ENCODE assay signal across 10 cellular contexts in the genomic region with DNA sequence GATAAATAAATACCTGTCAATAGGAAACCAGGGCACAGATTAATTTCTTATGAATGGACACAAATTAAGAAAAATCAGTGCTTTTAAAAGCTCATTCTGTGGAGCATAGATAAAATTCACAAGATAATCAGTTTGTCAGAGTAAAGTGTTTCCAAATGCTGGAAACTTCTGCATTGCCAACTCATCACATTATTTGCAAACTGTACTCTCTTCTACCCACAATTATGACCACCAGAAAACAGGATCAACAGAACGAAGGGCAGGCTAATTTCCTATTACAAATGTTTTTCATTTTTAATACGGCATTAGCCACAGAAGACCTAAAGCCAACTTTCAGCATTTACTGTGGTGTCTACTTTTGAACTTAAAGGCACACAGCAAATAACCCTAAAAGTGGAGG. TPM values are rescaled to one million over a fixed set of nuclear protein-coding genes. Genes with fewer than 3 reads are reported as not detected.
DNase-seq lines count a peak whose midpoint lies in the region; ATAC-seq and TF ChIP-seq lines count a peak whose summit lies in the region.
"Had no signal": no experiment of that assay in that cellular context is flagged by ENCODE, and none has a peak within 500 bp of the region (broad histone marks: within the 10 kb centered on the region; RNA-seq: fewer than 3 reads in every experiment).

No MANE protein-coding gene starts in this region.

- peaks cover 23% of the 10 kb centered on the region for H3K36me3 Mint-ChIP-seq in nephron (ENCODE audit: low read depth)
- H3K36me3 Mint-ChIP-seq in natural killer cell = no peaks in the 10 kb centered on the region

- H3K27me3 Mint-ChIP-seq in nephron (ENCODE audit: low read depth) = no peaks in the 10 kb centered on the region
- peaks cover 21 to 37% of the 10 kb centered on the region in 2 donors for H3K27me3 Mint-ChIP-seq in natural killer cell (ENCODE audit: low read depth in 2 of 2)

- DNase-seq in NB4 (ENCODE audit: low read depth) (peak; percentile 15), dorsolateral prefrontal cortex (no peak), natural killer cell (no peak), germinal center (ENCODE audit: low spot score) (no peak)
- no peak for DNase-seq in activated CD4-positive, alpha-beta T cell treated with anti-CD3 and anti-CD28 coated beads, Interleukin-2, amount 50 U/mL, for 4 hours
- DNase-seq: activated CD4-positive, alpha-beta T cell treated with anti-CD3 and anti-CD28 coated beads, Interleukin-2, amount 50 U/mL, for 48 hours; NCI-H524 treated with DMSO at 0.1 percent for 48 hours had no signal

- peak overlapping the region; percentile 76 to 92 (median 84) for H3K4me3 Mint-ChIP-seq in nephron
- no peak overlapping the region for H3K4me3 Mint-ChIP-seq in natural killer cell

- H3K27me3 ChIP-seq in ACC112 (ENCODE audit: insufficient read depth, low read length) = no peaks in the 10 kb centered on the region
- H3K27me3 ChIP-seq in dorsolateral prefrontal cortex = no peaks in the 10 kb centered on the region

- ATAC-seq in natural killer cell = no peak
- ATAC-seq in HG02571 (IDR thresholded peaks at IDR 0.05; ENCODE audit: unreplicated experiment) = no peak

- H3K27ac ChIP-seq in ACC112 (ENCODE audit: low read depth, low read length) (peak overlapping the region; percentile 92), dorsolateral prefrontal cortex (peak overlapping the region in 23 of 59 donors; percentile 6 to 85 (median 67))

- TF ChIP-seq CTCF in NB4 (IDR thresholded peaks at IDR 0.05; ENCODE audit: low read depth, low read length) (no peak), dorsolateral prefrontal cortex (IDR thresholded peaks at IDR 0.05 in 54 of 56, conservative IDR thresholded peaks at IDR 0.05 in 2 of 56; ENCODE audit: low read depth in 1 of 56, partially characterized antibody in 56 of 56) (no peak), nephron (IDR thresholded peaks at IDR 0.05; ENCODE audit: unreplicated experiment in 3 of 3) (no peak), natural killer cell (IDR thresholded peaks at IDR 0.05) (no peak)

- peaks cover 48% of the 10 kb centered on the region; the same call in 1 of the 2 replicates for H3K36me3 ChIP-seq in ACC112 (ENCODE audit: insufficient read depth, low read length)

- peaks cover 99% of the 10 kb centered on the region for H3K79me2 ChIP-seq in ACC112 (ENCODE audit: control insufficient read depth, insufficient read depth, low read length, unreplicated experiment)

- intact Hi-C loops in dorsolateral prefrontal cortex (cut with DNase I) (loop anchor here in 1 of 2 donors (5.0 to 10.0 kb wide), 2 partner anchors 579 to 761 kb away; no protein-coding TSS in a partner anchor), natural killer cell (cut with micrococcal nuclease) (no loop called here)

- H3K4me3 ChIP-seq in ACC112 (ENCODE audit: low read depth, low read length) (peak overlapping the region; percentile 95), NB4 (ENCODE audit: low read depth, low read length) (peak overlapping the region; percentile 50), dorsolateral prefrontal cortex (peak overlapping the region in 55 of 59 donors; percentile 1 to 89 (median 76))

- TF ChIP-seq POLR2A in NB4 (IDR thresholded peaks at IDR 0.05; ENCODE audit: extremely low read depth, insufficient read length) = no peak

- H3K4me1 ChIP-seq in ACC112 (ENCODE audit: control insufficient read depth, insufficient read depth, low read length, unreplicated experiment) = peaks cover 49% of the 10 kb centered on the region

- H3K4me1 Mint-ChIP-seq in nephron = peaks cover 68% of the 10 kb centered on the region
- H3K4me1 Mint-ChIP-seq in natural killer cell = peaks cover 9 to 14% of the 10 kb centered on the region in 2 donors

- H3K9me3 Mint-ChIP-seq in nephron (no peaks in the 10 kb centered on the region), natural killer cell (no peaks in the 10 kb centered on the region)

- H2AFZ ChIP-seq in ACC112 (ENCODE audit: low read length, unreplicated experiment) = no peak overlapping the region

- H3K27ac Mint-ChIP-seq in nephron = peak overlapping the region; percentile 87 to 92 (median 90)
- no peak overlapping the region for H3K27ac Mint-ChIP-seq in natural killer cell

RNA-seq across cellular contexts. Expression of a gene that starts 6.0 kb away (rescaled TPM):
- total RNA-seq in dorsolateral prefrontal cortex (10 to 100 TPM in 110 of 120 experiments, 1 to 10 TPM in 10; 6.8 to 23.0 (median 14.4) TPM), natural killer cell (under 1 TPM; 0.09 to 0.55 (median 0.36) TPM)

RNA-seq across cellular contexts. Expression of a gene that starts 42.2 kb away (rescaled TPM):
- total RNA-seq in dorsolateral prefrontal cortex (10 to 100 TPM; 36.7 to 99.9 (median 61.0) TPM), natural killer cell (10 to 100 TPM; 33.7 to 49.7 (median 47.7) TPM)

Comparison
In these comparisons a context has a peak if more than half of its experiments do, and no peak if none do; other contexts are left out.
1. H3K27ac Mint-ChIP-seq: peak in nephron (3 of 3); none in natural killer cell (0 of 2).
2. RNA of a gene that starts 6.0 kb away (total RNA-seq): 6.8 to 23.0 TPM in dorsolateral prefrontal cortex; 0.09 to 0.55 TPM in natural killer cell; every median in the first group is over 4 times any median in the second.
3. Peak in every context shown above with its lines, with median percentiles within 50 percentile points of each other: H3K4me3 ChIP-seq.